Comparison of ENCODE assay signal across 1 cellular context in the genomic region with DNA sequence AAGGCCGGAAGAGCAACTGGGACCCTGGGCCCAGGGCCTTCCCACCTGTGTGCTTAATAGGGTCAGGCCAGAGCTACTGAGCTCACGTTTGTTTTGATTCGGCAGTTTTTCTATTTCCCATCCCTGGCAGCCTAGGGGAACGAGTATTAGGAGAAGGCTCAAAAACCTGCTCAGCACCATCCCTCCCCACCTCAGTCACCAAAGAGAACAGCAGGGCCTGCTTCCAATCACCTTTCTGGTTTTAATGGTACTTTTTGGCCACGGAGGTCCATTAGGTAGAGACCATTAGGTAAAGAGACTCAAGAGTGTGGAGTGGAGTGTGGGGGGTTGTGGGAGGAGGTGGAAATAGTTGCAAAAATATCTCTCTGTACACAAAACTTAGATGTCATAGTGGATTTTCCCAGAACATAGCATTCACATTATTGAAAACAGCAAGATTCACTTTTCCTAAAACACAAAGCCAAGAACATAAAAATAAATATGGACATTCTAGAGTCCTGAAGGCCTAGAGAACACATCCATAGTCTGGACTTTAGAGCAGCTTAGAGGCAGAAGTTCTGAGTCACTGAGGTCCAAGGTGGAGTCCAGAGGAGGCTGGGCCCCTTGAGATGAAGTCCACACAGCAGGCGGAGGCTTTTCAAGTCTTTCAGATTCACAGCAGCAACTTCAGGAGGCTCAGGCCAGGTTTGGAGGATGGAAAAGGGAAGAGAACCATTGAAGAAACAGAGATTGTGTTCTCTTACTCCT.
TF ChIP-seq lines count a peak whose summit lies in the region.

No MANE protein-coding gene starts in this region.

TF ChIP-seq in SK-N-SH treated with all-trans-retinoic acid at 6 μM for 48 hours, 23 proteins besides CTCF, POLR2A, EP300 and RAD21 (continued from another document):
- TF ChIP-seq, protein P1, sequence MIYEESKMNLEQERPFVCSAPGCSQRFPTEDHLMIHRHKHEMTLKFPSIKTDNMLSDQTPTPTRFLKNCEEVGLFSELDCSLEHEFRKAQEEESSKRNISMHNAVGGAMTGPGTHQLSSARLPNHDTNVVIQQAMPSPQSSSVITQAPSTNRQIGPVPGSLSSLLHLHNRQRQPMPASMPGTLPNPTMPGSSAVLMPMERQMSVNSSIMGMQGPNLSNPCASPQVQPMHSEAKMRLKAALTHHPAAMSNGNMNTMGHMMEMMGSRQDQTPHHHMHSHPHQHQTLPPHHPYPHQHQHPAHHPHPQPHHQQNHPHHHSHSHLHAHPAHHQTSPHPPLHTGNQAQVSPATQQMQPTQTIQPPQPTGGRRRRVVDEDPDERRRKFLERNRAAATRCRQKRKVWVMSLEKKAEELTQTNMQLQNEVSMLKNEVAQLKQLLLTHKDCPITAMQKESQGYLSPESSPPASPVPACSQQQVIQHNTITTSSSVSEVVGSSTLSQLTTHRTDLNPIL (CRISPR knock-in tag; IDR thresholded peaks at IDR 0.05; ENCODE audit: low read depth), result no peak
- TF ChIP-seq ESRRG (CRISPR knock-in tag; IDR thresholded peaks at IDR 0.05) (no peak), SNAI2 (CRISPR knock-in tag; IDR thresholded peaks at IDR 0.05) (no peak)
